Comparison of ENCODE assay signal across 8 cellular contexts in genomic region chr7:26200444-26201260, GRCh38. TPM values are rescaled to one million over a fixed set of nuclear protein-coding genes. Genes with fewer than 3 reads are reported as not detected.
A peak's percentile ranks its signal among the peaks of the same experiment; 100 is the strongest.
DNase-seq lines count a peak whose midpoint lies in the region; ATAC-seq and TF ChIP-seq lines count a peak whose summit lies in the region.

TSS of gene HNRNPA2B1 (minus strand) at chr7:26200746. CDS start at chr7:26200577, 169 bp downstream.

- intact Hi-C loops in CD8-positive, alpha-beta T cell (cut with DNase I, micrococcal nuclease): loop anchor here (1.0 to 5.0 kb wide), 8 partner anchors 48 to 1542 kb away; partner anchors contain the start of genes CYCS (in 2 of the 2), HIBADH (in 1 of the 2), HOXA1 (in 1 of the 2) and NFE2L3 (in 1 of the 2)
- intact Hi-C loops in lower lobe of right lung (cut with DNase I): no loop called here

- peak; percentile 75 for ATAC-seq in CD8-positive, alpha-beta T cell
- peak; percentile 69 for ATAC-seq in GM19468 (IDR thresholded peaks at IDR 0.05; ENCODE audit: extremely low read depth, unreplicated experiment)
- ATAC-seq in lower lobe of right lung: peak; percentile 89 to 95

- peak within 1 kb of the TSS; percentile 100 for H3K4me3 Mint-ChIP-seq in CD8-positive, alpha-beta T cell

- peaks cover 19% of the 10 kb centered on the region for H3K36me3 ChIP-seq in CD8-positive, alpha-beta T cell (ENCODE audit: insufficient read depth, low read length)
- peaks cover 27% of the 10 kb centered on the region for H3K36me3 ChIP-seq in lower lobe of right lung

- H3K4me1 Mint-ChIP-seq in CD8-positive, alpha-beta T cell (ENCODE audit: low read depth): peaks cover 51% of the 10 kb centered on the region

- peak within 1 kb of the TSS; percentile 95 for H3K4me3 ChIP-seq in CD8-positive, alpha-beta T cell (ENCODE audit: low read depth, low read length)
- H3K4me3 ChIP-seq in lower lobe of right lung: peak within 1 kb of the TSS; percentile 83

- no peaks in the 10 kb centered on the region for H3K9me3 Mint-ChIP-seq in CD8-positive, alpha-beta T cell

- no peaks in the 10 kb centered on the region for H3K27me3 ChIP-seq in CD8-positive, alpha-beta T cell (ENCODE audit: insufficient read depth, low read length)
- no peaks in the 10 kb centered on the region for H3K27me3 ChIP-seq in lower lobe of right lung (ENCODE audit: low read depth)

- POLR2A ChIA-PET in CD8-positive, alpha-beta T cell (lab: Charles Lee): interaction anchor here (0.6 to 12.5 kb wide), 32 partner anchors 8 to 308 kb away, joined by 3 to 241 read pairs (median 5); partner anchors contain the start of genes NFE2L3 and SNX10

- peak within 1 kb of the TSS; percentile 95 for H3K27ac ChIP-seq in CD8-positive, alpha-beta T cell (ENCODE audit: low read depth, low read length)
- peak within 1 kb of the TSS; percentile 99 for H3K27ac ChIP-seq in lower lobe of right lung

- CTCF ChIA-PET in CD8-positive, alpha-beta T cell (lab: Charles Lee): interaction anchor here (0.5 to 2.6 kb wide), 10 partner anchors 8 to 165 kb away, joined by 3 to 28 read pairs (median 3); partner anchors contain the start of genes NFE2L3 and SNX10

- peaks cover 49% of the 10 kb centered on the region for H3K4me1 ChIP-seq in CD8-positive, alpha-beta T cell (ENCODE audit: insufficient read depth, low read length)
- H3K4me1 ChIP-seq in lower lobe of right lung: peaks cover 52% of the 10 kb centered on the region

- H3K27me3 Mint-ChIP-seq in CD8-positive, alpha-beta T cell (ENCODE audit: low read depth): no peaks in the 10 kb centered on the region

- DNase-seq in CD8-positive, alpha-beta T cell: peak; percentile 96 to 100 (median 98)
- DNase-seq in HS-5 (ENCODE audit: low read depth) (peak; percentile 98), lower lobe of right lung (peak; percentile 97)
- peak; percentile 90 for DNase-seq in NK-92 treated with Interleukin-12 subunit alpha and Interleukin-12 subunit beta, amount 100 ng/mL, for 24 hours (lab: John Stamatoyannopoulos, UW)
- DNase-seq in activated CD8-positive, alpha-beta memory T cell treated with anti-CD3 and anti-CD28 coated beads for 24 hours: peak; percentile 100
- peak; percentile 95 for DNase-seq in effector CD4-positive, alpha-beta T cell
- peak; percentile 96 to 97 (median 96) for DNase-seq in stimulated activated CD4-positive, alpha-beta T cell treated with anti-CD3 and anti-CD28 coated beads, TNF-alpha, amount 100 ng/mL, for 24 hours (ENCODE audit: low read depth in 3 of 3)

- H3K9me3 ChIP-seq in CD8-positive, alpha-beta T cell (ENCODE audit: low read length): no peaks in the 10 kb centered on the region
- H3K9me3 ChIP-seq in lower lobe of right lung: no peaks in the 10 kb centered on the region

- H3K27ac Mint-ChIP-seq in CD8-positive, alpha-beta T cell: peak within 1 kb of the TSS; percentile 99

- peaks cover 67% of the 10 kb centered on the region for H3K36me3 Mint-ChIP-seq in CD8-positive, alpha-beta T cell

- TF ChIP-seq CTCF in CD8-positive, alpha-beta T cell (IDR thresholded peaks at IDR 0.05): no peak
- no peak for TF ChIP-seq CTCF in lower lobe of right lung (IDR thresholded peaks at IDR 0.05)

RNA-seq across cellular contexts. Expression of gene HNRNPA2B1, which starts in this region (rescaled TPM):
- total RNA-seq in CD8-positive, alpha-beta T cell: 100 to 1,000 TPM; 241 to 247 TPM
- total RNA-seq in lower lobe of right lung: 368 TPM

Comparison
In these comparisons a context has a peak if more than half of its experiments do, and no peak if none do; other contexts are left out.
1. Peak in every context shown above with its lines: DNase-seq, ATAC-seq, H3K4me3 ChIP-seq and H3K27ac ChIP-seq.